In genomic region chr7:26551740-26552139, GRCh38 we compare ENCODE assay signal across 19 cellular contexts.
DNase-seq lines count a peak whose midpoint lies in the region; ATAC-seq, FAIRE-seq and TF ChIP-seq lines count a peak whose summit lies in the region.
"Had no signal": no experiment of that assay in that cellular context is flagged by ENCODE, and none has a peak within 500 bp of the region (broad histone marks: within the 10 kb centered on the region; RNA-seq: fewer than 3 reads in every experiment).

No MANE protein-coding gene starts in this region.

- H3K9ac ChIP-seq in Loucy (ENCODE audit: low read depth, low read length, poor library complexity, severe bottlenecking) (peak overlapping the region; percentile 53), PC-3 (ENCODE audit: low read length) (no peak overlapping the region)
- H3K9ac ChIP-seq: BLaER1 had no signal

- TF ChIP-seq CTCF in Loucy (conservative IDR thresholded peaks at IDR 0.05; ENCODE audit: low read length): no peak
- no peak for TF ChIP-seq CTCF in PC-3 (conservative IDR thresholded peaks at IDR 0.05; ENCODE audit: low read depth, low read length)
- TF ChIP-seq CTCF in bronchial epithelial cell (IDR thresholded peaks at IDR 0.05; ENCODE audit: insufficient read depth, low read length, severe bottlenecking): no peak
- TF ChIP-seq CTCF in adrenal gland (IDR thresholded peaks at IDR 0.05): no peak

- ATAC-seq in PC-3: no peak
- ATAC-seq: CD8-positive, alpha-beta T cell had no signal

- CTCF ChIA-PET in PC-3 (lab: Charles Lee): interaction anchor here (0.6 kb wide), 1 partner anchor 26 kb away, joined by 3 read pairs; no protein-coding TSS in a partner anchor

- H3K27me3 ChIP-seq in Loucy (ENCODE audit: insufficient read depth, low read length, poor library complexity, severe bottlenecking) (no peaks in the 10 kb centered on the region), PC-3 (ENCODE audit: low read length) (no peaks in the 10 kb centered on the region), bronchial epithelial cell (ENCODE audit: control insufficient read depth, insufficient read depth, low read length) (no peaks in the 10 kb centered on the region), adrenal gland (peaks cover 12% of the 10 kb centered on the region)
- H3K27me3 ChIP-seq: BLaER1 had no signal

- H3K9me3 ChIP-seq in Loucy (ENCODE audit: insufficient read depth, low read depth, low read length): no peaks in the 10 kb centered on the region
- no peaks in the 10 kb centered on the region for H3K9me3 ChIP-seq in PC-3 (ENCODE audit: low read length)
- no peaks in the 10 kb centered on the region for H3K9me3 ChIP-seq in adrenal gland (replicated peaks in 1 of 3)
- H3K9me3 ChIP-seq: BLaER1, Caco-2, HAP-1 had no signal

- peak overlapping the region; percentile 3 for H3K4me3 ChIP-seq in Loucy (ENCODE audit: low read length, poor library complexity, severe bottlenecking)
- no peak overlapping the region for H3K4me3 ChIP-seq in PC-3 (ENCODE audit: low read length)
- no peak overlapping the region for H3K4me3 ChIP-seq in bronchial epithelial cell (ENCODE audit: low read depth, low read length)
- H3K4me3 ChIP-seq in adrenal gland: no peak overlapping the region
- H3K4me3 ChIP-seq: BLaER1, HAP-1 had no signal

- H3K4me1 ChIP-seq in Loucy (ENCODE audit: insufficient read depth, low read length, poor library complexity, severe bottlenecking) (peaks cover 87% of the 10 kb centered on the region), PC-3 (ENCODE audit: insufficient read depth, low read length) (peaks cover 41% of the 10 kb centered on the region), adrenal gland (replicated peaks in 1 of 2) (no peaks in the 10 kb centered on the region)
- H3K4me1 ChIP-seq: BLaER1, Caco-2 had no signal

- H4K20me1 ChIP-seq in Loucy (ENCODE audit: insufficient read depth, low read length, poor library complexity, severe bottlenecking): no peaks in the 10 kb centered on the region
- no peaks in the 10 kb centered on the region for H4K20me1 ChIP-seq in PC-3 (ENCODE audit: low read length)
- H4K20me1 ChIP-seq: BLaER1 had no signal

- H3F3A ChIP-seq in Loucy (ENCODE audit: low read depth) (0 out of 2 replicates have a peak, but pooled peaks cover 6% of the 10 kb centered on the region), PC-3 (ENCODE audit: low read length, unreplicated experiment) (no peaks in the 10 kb centered on the region)

- H3K9me2 ChIP-seq in Loucy (replicated peaks; ENCODE audit: low read depth, low read length): no peaks in the 10 kb centered on the region
- H3K9me2 ChIP-seq in PC-3 (replicated peaks; ENCODE audit: low read length): no peaks in the 10 kb centered on the region

- H2AFZ ChIP-seq in Loucy (ENCODE audit: low read length) (no peak overlapping the region), PC-3 (ENCODE audit: low read length) (no peak overlapping the region)

- H3K27ac ChIP-seq in PC-3 (ENCODE audit: low read length) (peak overlapping the region; percentile 100; the same call in 1 of the 2 replicates), adrenal gland (no peak overlapping the region)
- H3K27ac ChIP-seq: BLaER1, C4-2B had no signal

- POLR2A ChIA-PET in PC-3 (lab: Charles Lee; ENCODE audit: unreplicated experiment): no interaction called here

- intact Hi-C loops in PC-3 (cut with micrococcal nuclease): no loop called here
- intact Hi-C loops in adrenal gland (cut with DNase I): no loop called here

- no peak for DNase-seq in PC-3
- no peak for DNase-seq in bronchial epithelial cell (ENCODE audit: low read depth)
- DNase-seq in stimulated activated CD4-positive, alpha-beta T cell treated with anti-CD3 and anti-CD28 coated beads, Interleukin-4, amount 100 ng/mL, for 4 hours: no peak
- no peak for DNase-seq in NCI-H774 (lab: John Stamatoyannopoulos, UW)
- no peak for DNase-seq in adrenal gland
- DNase-seq: Caco-2; CD4-positive, CD25-positive, alpha-beta regulatory T cell; CD8-positive, alpha-beta T cell; DMS153; DND-41; GOT3; HFFc6 had no signal

- H3K4me2 ChIP-seq in Loucy (ENCODE audit: low read depth, low read length, poor library complexity, severe bottlenecking) (peak overlapping the region; percentile 27), PC-3 (ENCODE audit: low read length) (no peak overlapping the region)
- H3K4me2 ChIP-seq: BLaER1 had no signal

- TF ChIP-seq POLR2A in adrenal gland (IDR thresholded peaks at IDR 0.05): no peak

- H3K79me2 ChIP-seq in Loucy (ENCODE audit: insufficient read depth, low read length) (no peaks in the 10 kb centered on the region; the same call in 1 of the 2 replicates), PC-3 (ENCODE audit: low read length) (no peaks in the 10 kb centered on the region)

- peak; percentile 77 for FAIRE-seq in bronchial epithelial cell (lab: Jason Lieb, UNC)
- FAIRE-seq: G401.6, GM12892, H54 had no signal

- 66 to 86% (median 81%) methylated on average over 9 of the region's 9 CpGs for WGBS in adrenal gland, 4 donors

- H3K36me3 ChIP-seq in Loucy (ENCODE audit: insufficient read depth, low read length) (no peaks in the 10 kb centered on the region), PC-3 (ENCODE audit: low read depth, low read length) (no peaks in the 10 kb centered on the region), bronchial epithelial cell (ENCODE audit: control insufficient read depth, insufficient read depth, low read length) (no peaks in the 10 kb centered on the region), adrenal gland (replicated peaks in 1 of 2) (no peaks in the 10 kb centered on the region)
- H3K36me3 ChIP-seq: BLaER1, HAP-1 had no signal

- BruUV-seq in PC-3 (replicated peaks; lab: Mats Ljungman, UMichigan): no TSS peak
